Comparison of ENCODE assay signal across 1 cellular context in genomic region chr14:103628684-103629502, GRCh38.
A peak's percentile ranks its signal among the peaks of the same experiment; 100 is the strongest.
TF ChIP-seq lines count a peak whose summit lies in the region.

Gene KLC1 (plus strand): TSS chr14:103629211. CDS start chr14:103654565, 25,354 bp downstream.

TF ChIP-seq in HepG2, 621 proteins besides CTCF, POLR2A, EP300 and RAD21 (continued from another document and continues in another):
- 0 out of 2 replicates have a peak, but pooled peaks have one; percentile 26 for TF ChIP-seq ZBTB39 (CRISPR knock-in tag; IDR thresholded peaks at IDR 0.05)
- no peak for TF ChIP-seq ZBTB40 (IDR thresholded peaks at IDR 0.05)
- TF ChIP-seq ZBTB40 (CRISPR knock-in tag; IDR thresholded peaks at IDR 0.05): no peak
- peak; percentile 87; the same call in 1 of the 2 replicates for TF ChIP-seq SAFB2 (CRISPR knock-in tag; IDR thresholded peaks at IDR 0.05; ENCODE audit: borderline replicate concordance, low read depth)
- no peak for TF ChIP-seq IRX3 (CRISPR knock-in tag; IDR thresholded peaks at IDR 0.05; ENCODE audit: borderline replicate concordance, low read depth)
- TF ChIP-seq RNF2 (conservative IDR thresholded peaks at IDR 0.05; ENCODE audit: low read depth): no peak
- TF ChIP-seq ZFP36L2 (CRISPR knock-in tag; IDR thresholded peaks at IDR 0.05): no peak
- TF ChIP-seq, protein P1, sequence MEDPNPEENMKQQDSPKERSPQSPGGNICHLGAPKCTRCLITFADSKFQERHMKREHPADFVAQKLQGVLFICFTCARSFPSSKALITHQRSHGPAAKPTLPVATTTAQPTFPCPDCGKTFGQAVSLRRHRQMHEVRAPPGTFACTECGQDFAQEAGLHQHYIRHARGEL (CRISPR knock-in tag; IDR thresholded peaks at IDR 0.05): no peak
- no peak for TF ChIP-seq ZFP62 (CRISPR knock-in tag; IDR thresholded peaks at IDR 0.05)
- TF ChIP-seq SRSF9 (IDR thresholded peaks at IDR 0.05; ENCODE audit: borderline replicate concordance, insufficient read depth, low read depth, low read length, poor library complexity, severe bottlenecking): no peak
- no peak for TF ChIP-seq SP2 (CRISPR knock-in tag; IDR thresholded peaks at IDR 0.05)
- TF ChIP-seq NFIB (CRISPR knock-in tag; IDR thresholded peaks at IDR 0.05; ENCODE audit: borderline replicate concordance): no peak
- TF ChIP-seq ZNF790 (CRISPR knock-in tag; IDR thresholded peaks at IDR 0.05; ENCODE audit: borderline replicate concordance): peak; percentile 80
- TF ChIP-seq, protein P2, sequence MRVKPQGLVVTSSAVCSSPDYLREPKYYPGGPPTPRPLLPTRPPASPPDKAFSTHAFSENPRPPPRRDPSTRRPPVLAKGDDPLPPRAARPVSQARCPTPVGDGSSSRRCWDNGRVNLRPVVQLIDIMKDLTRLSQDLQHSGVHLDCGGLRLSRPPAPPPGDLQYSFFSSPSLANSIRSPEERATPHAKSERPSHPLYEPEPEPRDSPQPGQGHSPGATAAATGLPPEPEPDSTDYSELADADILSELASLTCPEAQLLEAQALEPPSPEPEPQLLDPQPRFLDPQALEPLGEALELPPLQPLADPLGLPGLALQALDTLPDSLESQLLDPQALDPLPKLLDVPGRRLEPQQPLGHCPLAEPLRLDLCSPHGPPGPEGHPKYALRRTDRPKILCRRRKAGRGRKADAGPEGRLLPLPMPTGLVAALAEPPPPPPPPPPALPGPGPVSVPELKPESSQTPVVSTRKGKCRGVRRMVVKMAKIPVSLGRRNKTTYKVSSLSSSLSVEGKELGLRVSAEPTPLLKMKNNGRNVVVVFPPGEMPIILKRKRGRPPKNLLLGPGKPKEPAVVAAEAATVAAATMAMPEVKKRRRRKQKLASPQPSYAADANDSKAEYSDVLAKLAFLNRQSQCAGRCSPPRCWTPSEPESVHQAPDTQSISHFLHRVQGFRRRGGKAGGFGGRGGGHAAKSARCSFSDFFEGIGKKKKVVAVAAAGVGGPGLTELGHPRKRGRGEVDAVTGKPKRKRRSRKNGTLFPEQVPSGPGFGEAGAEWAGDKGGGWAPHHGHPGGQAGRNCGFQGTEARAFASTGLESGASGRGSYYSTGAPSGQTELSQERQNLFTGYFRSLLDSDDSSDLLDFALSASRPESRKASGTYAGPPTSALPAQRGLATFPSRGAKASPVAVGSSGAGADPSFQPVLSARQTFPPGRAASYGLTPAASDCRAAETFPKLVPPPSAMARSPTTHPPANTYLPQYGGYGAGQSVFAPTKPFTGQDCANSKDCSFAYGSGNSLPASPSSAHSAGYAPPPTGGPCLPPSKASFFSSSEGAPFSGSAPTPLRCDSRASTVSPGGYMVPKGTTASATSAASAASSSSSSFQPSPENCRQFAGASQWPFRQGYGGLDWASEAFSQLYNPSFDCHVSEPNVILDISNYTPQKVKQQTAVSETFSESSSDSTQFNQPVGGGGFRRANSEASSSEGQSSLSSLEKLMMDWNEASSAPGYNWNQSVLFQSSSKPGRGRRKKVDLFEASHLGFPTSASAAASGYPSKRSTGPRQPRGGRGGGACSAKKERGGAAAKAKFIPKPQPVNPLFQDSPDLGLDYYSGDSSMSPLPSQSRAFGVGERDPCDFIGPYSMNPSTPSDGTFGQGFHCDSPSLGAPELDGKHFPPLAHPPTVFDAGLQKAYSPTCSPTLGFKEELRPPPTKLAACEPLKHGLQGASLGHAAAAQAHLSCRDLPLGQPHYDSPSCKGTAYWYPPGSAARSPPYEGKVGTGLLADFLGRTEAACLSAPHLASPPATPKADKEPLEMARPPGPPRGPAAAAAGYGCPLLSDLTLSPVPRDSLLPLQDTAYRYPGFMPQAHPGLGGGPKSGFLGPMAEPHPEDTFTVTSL (CRISPR knock-in tag; IDR thresholded peaks at IDR 0.05; ENCODE audit: borderline replicate concordance): no peak
- no peak for TF ChIP-seq AGO1 (IDR thresholded peaks at IDR 0.05; ENCODE audit: low read depth, low read length, poor library complexity, severe bottlenecking)
- no peak for TF ChIP-seq DZIP1 (CRISPR knock-in tag; IDR thresholded peaks at IDR 0.05)
- TF ChIP-seq SIX1 (CRISPR knock-in tag; IDR thresholded peaks at IDR 0.05; ENCODE audit: borderline replicate concordance): no peak
- no peak for TF ChIP-seq MIXL1 (CRISPR knock-in tag; IDR thresholded peaks at IDR 0.05)
- TF ChIP-seq, protein P3, sequence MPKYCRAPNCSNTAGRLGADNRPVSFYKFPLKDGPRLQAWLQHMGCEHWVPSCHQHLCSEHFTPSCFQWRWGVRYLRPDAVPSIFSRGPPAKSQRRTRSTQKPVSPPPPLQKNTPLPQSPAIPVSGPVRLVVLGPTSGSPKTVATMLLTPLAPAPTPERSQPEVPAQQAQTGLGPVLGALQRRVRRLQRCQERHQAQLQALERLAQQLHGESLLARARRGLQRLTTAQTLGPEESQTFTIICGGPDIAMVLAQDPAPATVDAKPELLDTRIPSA (CRISPR knock-in tag; IDR thresholded peaks at IDR 0.05; ENCODE audit: borderline replicate concordance): no peak; the same call in 1 of the 2 replicates
- peak; percentile 10; the same call in 1 of the 2 replicates for TF ChIP-seq RARA (CRISPR knock-in tag; IDR thresholded peaks at IDR 0.05)
- no peak for TF ChIP-seq TGIF2 (CRISPR knock-in tag; IDR thresholded peaks at IDR 0.05)
- TF ChIP-seq HDAC1 (CRISPR knock-in tag; IDR thresholded peaks at IDR 0.05): peak; percentile 62; the same call in 1 of the 2 replicates
- peak; percentile 83 for TF ChIP-seq HES4 (CRISPR knock-in tag; IDR thresholded peaks at IDR 0.05; ENCODE audit: borderline replicate concordance)
- no peak for TF ChIP-seq ZNF253 (CRISPR knock-in tag; IDR thresholded peaks at IDR 0.05; ENCODE audit: borderline replicate concordance)
- peak; percentile 70; the same call in 1 of the 2 replicates for TF ChIP-seq CSRNP1 (CRISPR knock-in tag; IDR thresholded peaks at IDR 0.05)
- TF ChIP-seq SMYD3 (CRISPR knock-in tag; IDR thresholded peaks at IDR 0.05): peak; percentile 59; the same call in 1 of the 2 replicates
